14 cellular contexts compared by ENCODE assay signal in the genomic region with DNA sequence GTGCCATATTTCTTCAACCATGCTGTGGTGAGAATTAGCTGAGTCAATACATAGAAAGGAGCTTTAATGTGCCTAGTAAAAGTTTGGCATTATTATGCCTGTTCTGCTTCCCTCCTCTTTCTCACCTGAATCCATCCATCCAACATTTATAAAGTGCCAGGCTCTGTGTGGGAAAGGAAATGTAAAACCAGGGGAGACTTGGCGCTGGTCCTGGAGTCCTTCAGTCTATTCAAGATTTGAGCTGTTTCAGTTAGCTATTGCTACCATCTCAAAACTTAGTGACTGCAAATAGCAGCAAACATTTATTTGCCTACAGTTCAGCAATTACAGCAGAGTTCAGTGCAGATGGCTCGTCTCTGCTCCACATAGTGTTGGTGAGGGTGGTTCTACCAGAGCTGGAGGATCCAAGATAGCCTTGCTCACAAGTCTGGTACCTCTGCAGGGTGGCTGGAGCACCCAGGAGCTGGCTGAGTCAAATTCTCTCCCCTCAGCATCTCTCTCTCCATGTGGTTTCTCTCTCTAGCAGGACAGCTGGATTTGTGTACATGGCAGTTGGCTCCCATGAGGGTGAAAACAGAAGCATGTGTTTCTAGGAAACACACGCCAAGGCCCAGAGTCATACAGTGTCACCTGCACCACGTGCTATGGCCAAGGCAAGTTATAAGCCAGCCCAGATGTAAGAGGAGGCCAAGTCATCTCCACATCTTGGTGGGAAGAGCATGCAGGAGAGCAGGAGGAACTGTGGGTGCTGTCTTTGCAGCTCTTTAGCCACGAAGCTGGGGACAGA.
"Had no signal": no experiment of that assay in that cellular context is flagged by ENCODE, and none has a peak within 500 bp of the region (broad histone marks: within the 10 kb centered on the region; RNA-seq: fewer than 3 reads in every experiment).

No MANE protein-coding gene starts in this region.

- H3K27me3 ChIP-seq: body of pancreas, foreskin keratinocyte, heart right ventricle, upper lobe of left lung had no signal

- ATAC-seq: body of pancreas, foreskin keratinocyte, heart right ventricle, left ventricle myocardium superior had no signal

- FAIRE-seq: keratinocyte, TTC549 had no signal

- H3K9me3 ChIP-seq: body of pancreas, heart right ventricle, upper lobe of left lung had no signal

- H3K27ac ChIP-seq: body of pancreas, foreskin keratinocyte, heart right ventricle, upper lobe of left lung had no signal

- DNase-seq: activated T-cell treated with anti-CD3 and anti-CD28 coated beads, Interleukin-2, amount 50 U/mL, for 1 hour; dermis blood vessel endothelial cell; endodermal cell; erythroblast; foreskin keratinocyte; heart right ventricle; left ventricle myocardium superior; mesendoderm; stimulated activated CD4-positive, alpha-beta T cell treated with anti-CD3 and anti-CD28 coated beads, Interleukin-2, amount 100 ng/mL, for 48 hours; T-helper 2 cell; upper lobe of left lung had no signal

- H3K4me3 ChIP-seq: body of pancreas, heart right ventricle, upper lobe of left lung had no signal

- H3K36me3 ChIP-seq: heart right ventricle, upper lobe of left lung had no signal

- H3K4me1 ChIP-seq: body of pancreas, foreskin keratinocyte, heart right ventricle, upper lobe of left lung had no signal
